Comparison of ENCODE assay signal across 9 cellular contexts in the genomic region with DNA sequence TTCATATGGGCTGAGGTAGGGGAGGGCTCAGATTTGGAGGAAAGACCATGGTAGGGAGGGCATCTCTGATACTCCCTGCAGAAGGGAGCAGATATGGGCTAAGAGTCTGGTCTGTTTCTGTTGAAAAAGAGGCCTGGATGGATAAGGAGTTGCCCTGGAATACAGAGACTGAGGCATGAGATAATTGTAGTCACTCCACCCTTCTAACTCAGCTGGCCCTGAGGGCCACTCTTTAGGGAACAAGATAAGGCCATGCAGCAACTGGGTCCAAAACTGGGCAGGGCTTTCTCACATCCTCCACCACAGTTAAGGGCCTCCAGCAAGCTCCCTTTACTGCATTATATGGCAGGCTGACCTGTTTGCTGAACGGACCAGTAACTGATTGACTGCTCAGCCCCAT. TPM values are rescaled to one million over a fixed set of nuclear protein-coding genes. Genes with fewer than 3 reads are reported as not detected.
A peak's percentile ranks its signal among the peaks of the same experiment; 100 is the strongest.
DNase-seq lines count a peak whose midpoint lies in the region; ATAC-seq and TF ChIP-seq lines count a peak whose summit lies in the region.
"Had no signal": no experiment of that assay in that cellular context is flagged by ENCODE, and none has a peak within 500 bp of the region (broad histone marks: within the 10 kb centered on the region; RNA-seq: fewer than 3 reads in every experiment).

No MANE protein-coding gene starts in this region.

- H3K36me3 ChIP-seq in effector memory CD4-positive, alpha-beta T cell (ENCODE audit: control insufficient read depth, insufficient read depth, low read length) = peaks cover 8% of the 10 kb centered on the region
- H3K36me3 ChIP-seq in neural cell (ENCODE audit: insufficient read depth, low read length) (peaks cover 8% of the 10 kb centered on the region), aorta (ENCODE audit: control insufficient read depth in 1 of 2, insufficient read depth in 2 of 2, low read length in 1 of 2) (peaks cover 0 to 2% of the 10 kb centered on the region in 2 donors)

- TF ChIP-seq EP300 in neural cell (conservative IDR thresholded peaks at IDR 0.05; ENCODE audit: poor library complexity, severe bottlenecking) = no peak

- H3K27ac ChIP-seq in effector memory CD4-positive, alpha-beta T cell (ENCODE audit: insufficient read depth, low read length, poor library complexity, severe bottlenecking) = no peak overlapping the region
- H3K27ac ChIP-seq in neural cell (ENCODE audit: low read length) (no peak overlapping the region), aorta (ENCODE audit: low read depth in 1 of 2, low read length in 2 of 2) (no peak overlapping the region)

- ATAC-seq in GM21737 (IDR thresholded peaks at IDR 0.05; ENCODE audit: unreplicated experiment) (no peak), aorta (ENCODE audit: low FRiP score) (no peak)

- no peak for TF ChIP-seq CTCF in neural cell (IDR thresholded peaks at IDR 0.05; ENCODE audit: poor library complexity, severe bottlenecking)

- H3K4me2 ChIP-seq in neural cell (ENCODE audit: low read length) = peak overlapping the region; percentile 71

- no peaks in the 10 kb centered on the region for H3K9me3 ChIP-seq in effector memory CD4-positive, alpha-beta T cell (ENCODE audit: control insufficient read depth, low read length)
- H3K9me3 ChIP-seq in neural cell (ENCODE audit: low read length) = no peaks in the 10 kb centered on the region
- peaks cover 6% of the 10 kb centered on the region for H3K9me3 ChIP-seq in aorta (ENCODE audit: control insufficient read depth, low read length)

- peak overlapping the region; percentile 79 for H3K4me3 ChIP-seq in effector memory CD4-positive, alpha-beta T cell (ENCODE audit: insufficient read depth, low read depth, low read length, poor library complexity, severe bottlenecking)
- H3K4me3 ChIP-seq in neural cell (ENCODE audit: low read length) (peak overlapping the region; percentile 81), aorta (ENCODE audit: low read length in 2 of 2) (peak overlapping the region in 1 of 2 donors; percentile 81)

- DNase-seq in ELF-1 (ENCODE audit: low read depth, low spot score) = peak; percentile 10
- DNase-seq in OCI-M1 (lab: John Stamatoyannopoulos, UW) = peak; percentile 69
- DNase-seq in effector memory CD4-positive, alpha-beta T cell = no peak
- no peak for DNase-seq in NCI-H2227 (lab: John Stamatoyannopoulos, UW; ENCODE audit: unreplicated experiment)
- no peak for DNase-seq in NCI-H2196 (lab: John Stamatoyannopoulos, UW; ENCODE audit: unreplicated experiment)
- no peak for DNase-seq in aorta
- DNase-seq: activated CD8-positive, alpha-beta memory T cell treated with anti-CD3 and anti-CD28 coated beads for 24 hours had no signal

- H3K9me2 ChIP-seq in neural cell (ENCODE audit: insufficient read depth, low read length) = no peaks in the 10 kb centered on the region

- peak overlapping the region; percentile 81 for H3K9ac ChIP-seq in neural cell (ENCODE audit: low read length)

- H3F3A ChIP-seq in neural cell (ENCODE audit: insufficient read depth, low read length, poor library complexity, severe bottlenecking) = no peaks in the 10 kb centered on the region

- H3K79me2 ChIP-seq in neural cell (replicated peaks; ENCODE audit: insufficient read depth, low read length) = peaks cover 45% of the 10 kb centered on the region

- no peaks in the 10 kb centered on the region for H4K20me1 ChIP-seq in neural cell (ENCODE audit: insufficient read depth)

- peaks cover 7% of the 10 kb centered on the region for H3K4me1 ChIP-seq in effector memory CD4-positive, alpha-beta T cell (ENCODE audit: control insufficient read depth, insufficient read depth, low read length, poor library complexity, severe bottlenecking)
- H3K4me1 ChIP-seq in aorta (ENCODE audit: control insufficient read depth in 1 of 2, insufficient read depth in 2 of 2, low read length in 2 of 2) = no peaks in the 10 kb centered on the region

- H3K27me3 ChIP-seq in effector memory CD4-positive, alpha-beta T cell (replicated peaks; ENCODE audit: control insufficient read depth, insufficient read depth, low read length, poor library complexity, severe bottlenecking) = no peaks in the 10 kb centered on the region
- H3K27me3 ChIP-seq in neural cell (ENCODE audit: insufficient read depth, low read depth, low read length) (no peaks in the 10 kb centered on the region), aorta (ENCODE audit: control insufficient read depth in 1 of 2, insufficient read depth in 2 of 2, low read length in 1 of 2) (no peaks in the 10 kb centered on the region)

- H2AFZ ChIP-seq in neural cell (ENCODE audit: low read depth, low read length) = no peak overlapping the region

- 73 to 80% methylated on average over 1 of the region's 1 CpG for WGBS in aorta, 2 donors

- no peak for TF ChIP-seq RAD21 in neural cell (conservative IDR thresholded peaks at IDR 0.05)

- intact Hi-C loops in aorta (cut with DNase I) = no loop called here

TF ChIP-seq in neural cell, 6 proteins besides CTCF, POLR2A, EP300 and RAD21:
- no peak for TF ChIP-seq MXI1 (conservative IDR thresholded peaks at IDR 0.05; ENCODE audit: poor library complexity, severe bottlenecking)
- TF ChIP-seq POLR2AphosphoS5 (IDR thresholded peaks at IDR 0.05) = no peak
- TF ChIP-seq, protein P1, sequence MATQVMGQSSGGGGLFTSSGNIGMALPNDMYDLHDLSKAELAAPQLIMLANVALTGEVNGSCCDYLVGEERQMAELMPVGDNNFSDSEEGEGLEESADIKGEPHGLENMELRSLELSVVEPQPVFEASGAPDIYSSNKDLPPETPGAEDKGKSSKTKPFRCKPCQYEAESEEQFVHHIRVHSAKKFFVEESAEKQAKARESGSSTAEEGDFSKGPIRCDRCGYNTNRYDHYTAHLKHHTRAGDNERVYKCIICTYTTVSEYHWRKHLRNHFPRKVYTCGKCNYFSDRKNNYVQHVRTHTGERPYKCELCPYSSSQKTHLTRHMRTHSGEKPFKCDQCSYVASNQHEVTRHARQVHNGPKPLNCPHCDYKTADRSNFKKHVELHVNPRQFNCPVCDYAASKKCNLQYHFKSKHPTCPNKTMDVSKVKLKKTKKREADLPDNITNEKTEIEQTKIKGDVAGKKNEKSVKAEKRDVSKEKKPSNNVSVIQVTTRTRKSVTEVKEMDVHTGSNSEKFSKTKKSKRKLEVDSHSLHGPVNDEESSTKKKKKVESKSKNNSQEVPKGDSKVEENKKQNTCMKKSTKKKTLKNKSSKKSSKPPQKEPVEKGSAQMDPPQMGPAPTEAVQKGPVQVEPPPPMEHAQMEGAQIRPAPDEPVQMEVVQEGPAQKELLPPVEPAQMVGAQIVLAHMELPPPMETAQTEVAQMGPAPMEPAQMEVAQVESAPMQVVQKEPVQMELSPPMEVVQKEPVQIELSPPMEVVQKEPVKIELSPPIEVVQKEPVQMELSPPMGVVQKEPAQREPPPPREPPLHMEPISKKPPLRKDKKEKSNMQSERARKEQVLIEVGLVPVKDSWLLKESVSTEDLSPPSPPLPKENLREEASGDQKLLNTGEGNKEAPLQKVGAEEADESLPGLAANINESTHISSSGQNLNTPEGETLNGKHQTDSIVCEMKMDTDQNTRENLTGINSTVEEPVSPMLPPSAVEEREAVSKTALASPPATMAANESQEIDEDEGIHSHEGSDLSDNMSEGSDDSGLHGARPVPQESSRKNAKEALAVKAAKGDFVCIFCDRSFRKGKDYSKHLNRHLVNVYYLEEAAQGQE (IDR thresholded peaks at IDR 0.05; ENCODE audit: borderline replicate concordance) = no peak

RNA-seq across cellular contexts. Expression of gene ZNF749, which starts 1.3 kb away (rescaled TPM):
- polyA plus RNA-seq in neural cell = 22.1 and 24.2 TPM in 2 replicates
- polyA minus RNA-seq in neural cell = 48.6 and 51.6 TPM in 2 replicates
- 1 to 10 TPM; 6.1 to 7.6 TPM for total RNA-seq in aorta
- 1 to 10 TPM; 2.1 to 4.0 TPM for polyA plus RNA-seq in aorta

RNA-seq across cellular contexts. Expression of gene VN1R1, which starts 20.5 kb away (rescaled TPM):
- polyA plus RNA-seq in neural cell (5.4 and 6.2 TPM in 2 replicates), aorta (under 1 TPM in 1 of 2 donors, not detected in 1; 0.77 TPM)
- polyA minus RNA-seq in neural cell = 8.5 and 9.4 TPM in 2 replicates
- 1 to 10 TPM in 1 of 2 donors, under 1 TPM in 1; 0.62 to 1.1 TPM for total RNA-seq in aorta

RNA-seq across cellular contexts. Expression of gene ZNF17, which starts 25.4 kb away (rescaled TPM):
- 26.3 and 32.1 TPM in 2 replicates for polyA plus RNA-seq in neural cell
- polyA minus RNA-seq in neural cell = 69.9 and 80.0 TPM in 2 replicates
- 10 to 100 TPM; 15.2 to 15.8 TPM for total RNA-seq in aorta
- 1 to 10 TPM; 2.1 to 3.7 TPM for polyA plus RNA-seq in aorta

RNA-seq across cellular contexts. Expression of gene ZNF772, which starts 41.0 kb away (rescaled TPM):
- polyA plus RNA-seq in neural cell = 24.0 and 29.7 TPM in 2 replicates
- 122 and 124 TPM in 2 replicates for polyA minus RNA-seq in neural cell
- 1 to 10 TPM; 6.7 to 9.1 TPM for total RNA-seq in aorta
- polyA plus RNA-seq in aorta = 1 to 10 TPM in 1 of 2 donors, under 1 TPM in 1; 0.88 to 1.8 TPM

RNA-seq across cellular contexts. Expression of gene ZNF548, which starts 46.7 kb away (rescaled TPM):
- polyA plus RNA-seq in neural cell (59.0 and 78.7 TPM in 2 replicates), aorta (1 to 10 TPM; 2.3 to 7.1 TPM)
- 99.8 and 135 TPM in 2 replicates for polyA minus RNA-seq in neural cell
- total RNA-seq in aorta = 10 to 100 TPM; 23.4 to 29.0 TPM

Comparison
In these comparisons a context has a peak if more than half of its experiments do, and no peak if none do; other contexts are left out.
1. DNase-seq: peak in ELF-1 (single experiment) and OCI-M1 (single experiment); none in effector memory CD4-positive, alpha-beta T cell (0 of 3), NCI-H2227 (single experiment), NCI-H2196 (single experiment) and aorta (0 of 2).